11 cellular contexts compared by ENCODE assay signal in genomic region chr10:7260912-7261700, GRCh38.
DNase-seq lines count a peak whose midpoint lies in the region; ATAC-seq and TF ChIP-seq lines count a peak whose summit lies in the region.
"Had no signal": no experiment of that assay in that cellular context is flagged by ENCODE, and none has a peak within 500 bp of the region (broad histone marks: within the 10 kb centered on the region; RNA-seq: fewer than 3 reads in every experiment).

No MANE protein-coding gene starts in this region.

- DNase-seq in stimulated activated CD4-positive, alpha-beta T cell treated with anti-CD3 and anti-CD28 coated beads, Interleukin-4, amount 100 ng/mL, for 24 hours: peak; percentile 24
- DNase-seq in stimulated activated CD4-positive, alpha-beta T cell treated with anti-CD3 and anti-CD28 coated beads, Interleukin-4, amount 100 ng/mL, for 1 hour: no peak
- DNase-seq in astrocyte of the hippocampus (ENCODE audit: low read depth, low spot score) (peak; percentile 34), left ventricle myocardium superior (no peak), endodermal cell (no peak)
- DNase-seq in effector CD4-positive, alpha-beta T cell: no peak
- DNase-seq: islet precursor cell, T-helper 9 cell had no signal

- H3K4me3 Mint-ChIP-seq in endodermal cell: no peak overlapping the region
- H3K4me3 Mint-ChIP-seq: naive B cell had no signal

- 96 to 97% methylated on average over 11 to 13 of the region's 14 CpGs for WGBS in endodermal cell (ENCODE audit: insufficient coverage in 1 of 2, insufficient read length in 1 of 2), 2 experiments

- intact Hi-C loops in left ventricle myocardium superior (cut with micrococcal nuclease): loop anchor here (5.0 kb wide), 1 partner anchor 141 kb away; no protein-coding TSS in a partner anchor

- H3K4me1 Mint-ChIP-seq in endodermal cell: peaks cover 13% of the 10 kb centered on the region

- H3K9ac ChIP-seq in endodermal cell (ENCODE audit: extremely low read depth, low read length, poor library complexity, severe bottlenecking): no peak overlapping the region

- H3K4me1 ChIP-seq in endodermal cell (ENCODE audit: control insufficient read depth, insufficient read depth, low read length): peaks cover 5% of the 10 kb centered on the region

- no peaks in the 10 kb centered on the region for H3K9me3 Mint-ChIP-seq in endodermal cell
- H3K9me3 Mint-ChIP-seq: naive B cell had no signal

- no peaks in the 10 kb centered on the region for H3K36me3 Mint-ChIP-seq in endodermal cell (ENCODE audit: low read depth)
- H3K36me3 Mint-ChIP-seq: naive B cell had no signal

- H3K9me3 ChIP-seq in endodermal cell (ENCODE audit: control insufficient read depth, low read length): no peaks in the 10 kb centered on the region

- no peak overlapping the region for H3K4me3 ChIP-seq in endodermal cell (ENCODE audit: low read length)

- no peaks in the 10 kb centered on the region for H3K36me3 ChIP-seq in endodermal cell (ENCODE audit: control insufficient read depth, insufficient read depth, low read length)

- no peaks in the 10 kb centered on the region for H3K27me3 Mint-ChIP-seq in endodermal cell (ENCODE audit: insufficient read depth)
- H3K27me3 Mint-ChIP-seq: naive B cell had no signal

- H3K27ac ChIP-seq in endodermal cell (ENCODE audit: low read depth, low read length): no peak overlapping the region

- no peak for TF ChIP-seq CTCF in endodermal cell (conservative IDR thresholded peaks at IDR 0.05)

- H3K27me3 ChIP-seq in endodermal cell (ENCODE audit: control insufficient read depth, insufficient read depth, low read length, poor library complexity, severe bottlenecking): no peaks in the 10 kb centered on the region

- ATAC-seq in left ventricle myocardium superior (peak; percentile 1), GM21529 (IDR thresholded peaks at IDR 0.05; ENCODE audit: unreplicated experiment) (no peak), HG02759 (IDR thresholded peaks at IDR 0.05; ENCODE audit: unreplicated experiment) (no peak)

- no peak overlapping the region for H3K27ac Mint-ChIP-seq in endodermal cell

Comparison
In these comparisons a context has a peak if more than half of its experiments do, and no peak if none do; other contexts are left out.
1. DNase-seq: peak in stimulated activated CD4-positive, alpha-beta T cell treated with anti-CD3 and anti-CD28 coated beads, Interleukin-4, amount 100 ng/mL, for 24 hours (single experiment) and astrocyte of the hippocampus (single experiment); none in stimulated activated CD4-positive, alpha-beta T cell treated with anti-CD3 and anti-CD28 coated beads, Interleukin-4, amount 100 ng/mL, for 1 hour (single experiment), left ventricle myocardium superior (single experiment), effector CD4-positive, alpha-beta T cell (single experiment) and endodermal cell (single experiment).